ENCODE assay signal across 9 cellular contexts in genomic region chr14:50530358-50530757, GRCh38. TPM values are rescaled to one million over a fixed set of nuclear protein-coding genes. Genes with fewer than 3 reads are reported as not detected.
A peak's percentile ranks its signal among the peaks of the same experiment; 100 is the strongest.
DNase-seq lines count a peak whose midpoint lies in the region; ATAC-seq lines count a peak whose summit lies in the region.
"Had no signal": no experiment of that assay in that cellular context is flagged by ENCODE, and none has a peak within 500 bp of the region (broad histone marks: within the 10 kb centered on the region; RNA-seq: fewer than 3 reads in every experiment).

No MANE protein-coding gene starts in this region.

- DNase-seq in right cardiac atrium (no peak), left ventricle myocardium superior (no peak), kidney tubule cell (ENCODE audit: low spot score) (peak; percentile 57)
- DNase-seq: Peyer's patch had no signal

- H3K27ac ChIP-seq in right cardiac atrium (ENCODE audit: low read length) = no peak overlapping the region
- peak overlapping the region; percentile 89 for H3K27ac ChIP-seq in angular gyrus (ENCODE audit: low read depth, low read length)
- H3K27ac ChIP-seq in urinary bladder (ENCODE audit: low read depth) = no peak overlapping the region
- H3K27ac ChIP-seq: Peyer's patch had no signal

- intact Hi-C loops in right cardiac atrium (cut with DNase I) = loop anchor here in 3 of 4 donors (5.0 kb wide), 2 partner anchors 208 to 213 kb away; no protein-coding TSS in a partner anchor
- intact Hi-C loops in left ventricle myocardium superior (cut with micrococcal nuclease) = no loop called here

- no peaks in the 10 kb centered on the region for H3K27me3 ChIP-seq in right cardiac atrium (ENCODE audit: control insufficient read depth, insufficient read depth)
- H3K27me3 ChIP-seq: Peyer's patch had no signal

- H3K9me3 ChIP-seq in right cardiac atrium (ENCODE audit: control insufficient read depth, low read length) = no peaks in the 10 kb centered on the region
- H3K9me3 ChIP-seq: Peyer's patch had no signal

- H3K4me1 ChIP-seq in right cardiac atrium (ENCODE audit: control insufficient read depth, insufficient read depth, low read length) (no peaks in the 10 kb centered on the region), urinary bladder (ENCODE audit: insufficient read depth) (no peaks in the 10 kb centered on the region)

- H3K4me3 ChIP-seq in right cardiac atrium (ENCODE audit: low read length) (peak overlapping the region; percentile 62), urinary bladder (ENCODE audit: low read depth, low read length) (peak overlapping the region; percentile 91)

- WGBS in right cardiac atrium = 39% methylated on average over 1 of the region's 1 CpG
- WGBS in urinary bladder = 16% methylated on average over 1 of the region's 1 CpG

- H3K36me3 ChIP-seq in urinary bladder (ENCODE audit: insufficient read depth) = no peaks in the 10 kb centered on the region
- H3K36me3 ChIP-seq: Peyer's patch had no signal

- ATAC-seq in right cardiac atrium = no peak
- no peak for ATAC-seq in left ventricle myocardium superior
- no peak for ATAC-seq in HG03460 (IDR thresholded peaks at IDR 0.05; ENCODE audit: unreplicated experiment)
- no peak for ATAC-seq in HG02885 (IDR thresholded peaks at IDR 0.05; ENCODE audit: poor library complexity, unreplicated experiment)
- ATAC-seq in HG03039 (IDR thresholded peaks at IDR 0.05; ENCODE audit: unreplicated experiment) = no peak

RNA-seq across cellular contexts. Expression of gene MAP4K5, which starts 2.0 kb away (rescaled TPM):
- total RNA-seq in right cardiac atrium (10 to 100 TPM; 17.6 to 29.0 (median 21.0) TPM), left ventricle myocardium superior (16.3 TPM), urinary bladder (145 TPM)
- polyA plus RNA-seq in right cardiac atrium (8.4 TPM), urinary bladder (35.2 TPM)

RNA-seq across cellular contexts. Expression of gene ATL1, which starts 29.6 kb away (rescaled TPM):
- total RNA-seq in right cardiac atrium (1 to 10 TPM; 1.7 to 2.8 (median 2.2) TPM), left ventricle myocardium superior (1.0 TPM), urinary bladder (18.6 TPM)
- polyA plus RNA-seq in right cardiac atrium (1.4 TPM), urinary bladder (15.0 TPM)
